ENCODE assay signal across 9 cellular contexts in genomic region chr4:185115827-185116232, GRCh38. TPM values are rescaled to one million over a fixed set of nuclear protein-coding genes. Genes with fewer than 3 reads are reported as not detected.
DNase-seq lines count a peak whose midpoint lies in the region; ATAC-seq and TF ChIP-seq lines count a peak whose summit lies in the region.
"Had no signal": no experiment of that assay in that cellular context is flagged by ENCODE, and none has a peak within 500 bp of the region (broad histone marks: within the 10 kb centered on the region; RNA-seq: fewer than 3 reads in every experiment).

No MANE protein-coding gene starts in this region.

- peak; percentile 24 for TF ChIP-seq POLR2A in right lobe of liver (IDR thresholded peaks at IDR 0.05)

- CTCF ChIA-PET in AG04450 (lab: Charles Lee): interaction anchor here (0.6 to 3.0 kb wide), 8 partner anchors 19 to 809 kb away, joined by 3 to 13 read pairs (median 4); no protein-coding TSS in a partner anchor
- CTCF ChIA-PET in T-cell (lab: Charles Lee): interaction anchor here in 1 of 2 donors (1.3 kb wide), 1 partner anchor 19 kb away, joined by 5 read pairs; no protein-coding TSS in a partner anchor

- H3K27me3 ChIP-seq in AG04450 (ENCODE audit: control insufficient read depth, insufficient read depth, low read length): no peaks in the 10 kb centered on the region
- no peaks in the 10 kb centered on the region for H3K27me3 ChIP-seq in right lobe of liver

- ATAC-seq in right lobe of liver (peak; percentile 89 to 98 (median 96)), T-cell (replicated peaks in 1 of 4) (no peak)

- no peaks in the 10 kb centered on the region for H3K36me3 ChIP-seq in right lobe of liver

- TF ChIP-seq CTCF in AG04450 (IDR thresholded peaks at IDR 0.05; ENCODE audit: low read depth, low read length) (no peak), choroid plexus epithelial cell (conservative IDR thresholded peaks at IDR 0.05; ENCODE audit: low read depth, low read length) (no peak), right lobe of liver (IDR thresholded peaks at IDR 0.05) (peak in 1 of 4 donors; percentile 4)

- 14% methylated on average over 9 of the region's 9 CpGs for WGBS in right lobe of liver (ENCODE audit: insufficient coverage, low coverage, low lambda C conversion rate, missing lambda C conversion rate)

- POLR2A ChIA-PET in AG04450 (lab: Yijun Ruan, JAX): no interaction called here
- POLR2A ChIA-PET in T-cell (lab: Charles Lee): interaction anchor here in 1 of 2 donors (0.6 kb wide), 1 partner anchor 21 kb away, joined by 3 read pairs; no protein-coding TSS in a partner anchor

- no peak overlapping the region for H3K27ac Mint-ChIP-seq in T-cell
- H3K27ac Mint-ChIP-seq: CD4-positive, alpha-beta memory T cell had no signal

- intact Hi-C loops in right lobe of liver (cut with DNase I): no loop called here

- H3K9me3 ChIP-seq in AG04450 (ENCODE audit: control insufficient read depth, insufficient read depth, low read length) (no peaks in the 10 kb centered on the region), right lobe of liver (no peaks in the 10 kb centered on the region)

- no peaks in the 10 kb centered on the region for H3K36me3 Mint-ChIP-seq in T-cell
- H3K36me3 Mint-ChIP-seq: CD4-positive, alpha-beta memory T cell had no signal

- DNase-seq in AG04450 (ENCODE audit: low read depth, low spot score): peak; percentile 93
- DNase-seq in NCI-H1694 (lab: John Stamatoyannopoulos, UW): peak; percentile 90
- DNase-seq in choroid plexus epithelial cell (ENCODE audit: low read depth): peak; percentile 97
- peak; percentile 72 to 86 (median 85) for DNase-seq in right lobe of liver
- DNase-seq in stimulated activated CD8-positive, alpha-beta memory T cell treated with anti-CD3 and anti-CD28 coated beads, Interleukin-4, amount 100 ng/mL, for 48 hours: no peak
- no peak for DNase-seq in effector CD4-positive, alpha-beta T cell
- no peak for DNase-seq in T-cell
- DNase-seq in mesenteric fat pad (ENCODE audit: low spot score): no peak
- DNase-seq: CD4-positive, alpha-beta memory T cell had no signal

- no peak overlapping the region for H3K4me3 Mint-ChIP-seq in T-cell
- H3K4me3 Mint-ChIP-seq: CD4-positive, alpha-beta memory T cell had no signal

- peaks cover 0 to 11% (median 2%) of the 10 kb centered on the region in 4 donors for H3K4me1 ChIP-seq in right lobe of liver

- H3K27me3 Mint-ChIP-seq in T-cell: peaks cover 22 to 23% of the 10 kb centered on the region in 2 donors

- no peak overlapping the region for H3K4me3 ChIP-seq in AG04450 (ENCODE audit: low read depth, low read length)
- no peak overlapping the region for H3K4me3 ChIP-seq in choroid plexus epithelial cell (ENCODE audit: low read depth, low read length)
- peak overlapping the region in 1 of 3 donors; percentile 6 for H3K4me3 ChIP-seq in right lobe of liver

- H3K27ac ChIP-seq in AG04450 (ENCODE audit: low read depth, low read length): no peak overlapping the region
- peak overlapping the region in 2 of 3 donors; percentile 37 to 65 for H3K27ac ChIP-seq in right lobe of liver

- H3K9me3 Mint-ChIP-seq in T-cell: no peaks in the 10 kb centered on the region

- H3K4me1 Mint-ChIP-seq in T-cell: no peaks in the 10 kb centered on the region
- H3K4me1 Mint-ChIP-seq: CD4-positive, alpha-beta memory T cell had no signal

RNA-seq across cellular contexts. Expression of gene SLC25A4, which starts 27.2 kb away (rescaled TPM):
- 16.4 and 17.6 TPM in 2 replicates for polyA plus RNA-seq in AG04450 (2011; rRNA removed)
- 6.6 and 9.5 TPM in 2 replicates for polyA minus RNA-seq in AG04450 (2011; rRNA and poly(A)+ RNA removed)
- 10 to 100 TPM; 24.1 to 36.7 (median 27.0) TPM for total RNA-seq in right lobe of liver
- 1 to 10 TPM; 4.5 to 7.2 (median 5.6) TPM for total RNA-seq in T-cell
- 20.9 TPM for total RNA-seq in mesenteric fat pad

Comparison
In these comparisons a context has a peak if more than half of its experiments do, and no peak if none do; other contexts are left out.
1. DNase-seq: peak in AG04450 (single experiment), NCI-H1694 (single experiment), choroid plexus epithelial cell (single experiment) and right lobe of liver (3 of 3); none in stimulated activated CD8-positive, alpha-beta memory T cell treated with anti-CD3 and anti-CD28 coated beads, Interleukin-4, amount 100 ng/mL, for 48 hours (single experiment), effector CD4-positive, alpha-beta T cell (single experiment), T-cell (0 of 34) and mesenteric fat pad (single experiment).
2. ATAC-seq: peak in right lobe of liver (4 of 4); none in T-cell (0 of 4).